ENCODE assay signal across 8 cellular contexts in genomic region chr16:67942200-67942509, GRCh38. TPM values are rescaled to one million over a fixed set of nuclear protein-coding genes. Genes with fewer than 3 reads are reported as not detected.
A peak's percentile ranks its signal among the peaks of the same experiment; 100 is the strongest.
DNase-seq lines count a peak whose midpoint lies in the region; ATAC-seq and TF ChIP-seq lines count a peak whose summit lies in the region.

No MANE protein-coding gene starts in this region.

- H3K36me3 ChIP-seq in H7 (replicated peaks; ENCODE audit: control insufficient read depth, insufficient read depth, low read length), result peaks cover 20% of the 10 kb centered on the region

- no peaks in the 10 kb centered on the region for H3K27me3 Mint-ChIP-seq in memory B cell

- no peaks in the 10 kb centered on the region for H3K9me3 Mint-ChIP-seq in memory B cell

- peak; percentile 37 for DNase-seq in CD1c-positive myeloid dendritic cell (ENCODE audit: extremely low spot score)
- DNase-seq in H7, result peak; percentile 94
- DNase-seq in SKM-1 (lab: John Stamatoyannopoulos, UW; ENCODE audit: unreplicated experiment), result peak; percentile 8
- peak; percentile 58 for DNase-seq in cerebellum (ENCODE audit: low spot score)
- DNase-seq in memory B cell (ENCODE audit: low spot score in 2 of 2), result no peak
- DNase-seq in lower leg skin (ENCODE audit: low spot score in 2 of 2), result no peak
- no peak for DNase-seq in T-helper 9 cell

- ATAC-seq in memory B cell (ENCODE audit: low read depth) (peak; percentile 60), HG03520 (IDR thresholded peaks at IDR 0.05; ENCODE audit: unreplicated experiment) (no peak)

- no peak for TF ChIP-seq POLR2A in lower leg skin (IDR thresholded peaks at IDR 0.05)

- H3K27me3 ChIP-seq in H7 (ENCODE audit: control insufficient read depth, insufficient read depth, low read length), result no peaks in the 10 kb centered on the region

- intact Hi-C loops in lower leg skin (cut with DNase I; ENCODE audit: low total_unique reads), result no loop called here

- H3K36me3 Mint-ChIP-seq in memory B cell, result peaks cover 2% of the 10 kb centered on the region

- no peak overlapping the region for H3K4me3 Mint-ChIP-seq in memory B cell

- peak in 1 of 3 donors; percentile 18 for TF ChIP-seq CTCF in lower leg skin (IDR thresholded peaks at IDR 0.05)

- peaks cover 16% of the 10 kb centered on the region for H3K4me1 Mint-ChIP-seq in memory B cell

- WGBS in lower leg skin, 2 donors, result 81 to 83% methylated on average over 3 to 6 of the region's 6 CpGs

- H3K4me3 ChIP-seq in H7 (ENCODE audit: insufficient read depth, low read depth, low read length), result no peak overlapping the region
- H3K4me3 ChIP-seq in lower leg skin (ENCODE audit: low read depth, poor library complexity, severe bottlenecking), result no peak overlapping the region

- no peak overlapping the region for H3K27ac Mint-ChIP-seq in memory B cell

RNA-seq across cellular contexts. Expression of gene LCAT, which starts 1.8 kb away (rescaled TPM):
- total RNA-seq in H7 (2014; rRNA removed; shearing (Covaris generic)), result 5.2 and 6.7 TPM in 2 replicates
- total RNA-seq in cerebellum, result 23.2 TPM
- 10 to 100 TPM in 3 of 4 donors, 1 to 10 TPM in 1; 6.4 to 16.5 (median 12.1) TPM for total RNA-seq in lower leg skin

RNA-seq across cellular contexts. Expression of gene PSMB10, which starts 5.5 kb away (rescaled TPM):
- 28.7 and 36.6 TPM in 2 replicates for total RNA-seq in H7 (2014; rRNA removed; shearing (Covaris generic))
- total RNA-seq in cerebellum, result 11.2 TPM
- total RNA-seq in lower leg skin, result 10 to 100 TPM; 11.4 to 20.4 (median 17.8) TPM

RNA-seq across cellular contexts. Expression of gene CTRL, which starts 10.5 kb away (rescaled TPM):
- total RNA-seq in H7 (2014; rRNA removed; shearing (Covaris generic)), result 2.4 and 3.7 TPM in 2 replicates
- total RNA-seq in cerebellum (2.9 TPM), lower leg skin (1 to 10 TPM in 1 of 4 donors, under 1 TPM in 1, not detected in 2; 0.84 to 1.7 TPM)

RNA-seq across cellular contexts. Expression of gene SLC12A4, which starts 26.3 kb away (rescaled TPM):
- total RNA-seq in H7 (2014; rRNA removed; shearing (Covaris generic)), result 43.2 and 56.6 TPM in 2 replicates
- total RNA-seq in cerebellum (44.6 TPM), lower leg skin (10 to 100 TPM; 31.3 to 74.1 (median 50.9) TPM)

RNA-seq across cellular contexts. Expression of gene DPEP3, which starts 38.1 kb away (rescaled TPM):
- total RNA-seq in H7 (2014; rRNA removed; shearing (Covaris generic)), result 0.03 and 0.48 TPM in 2 replicates
- total RNA-seq in cerebellum (not detected), lower leg skin (under 1 TPM in 2 of 4 donors, not detected in 2; 0.15 to 0.26 TPM)

Comparison
In these comparisons a context has a peak if more than half of its experiments do, and no peak if none do; other contexts are left out.
1. DNase-seq: peak in CD1c-positive myeloid dendritic cell (single experiment), H7 (single experiment), SKM-1 (single experiment) and cerebellum (single experiment); none in memory B cell (0 of 2), lower leg skin (0 of 2) and T-helper 9 cell (single experiment).